In the genomic region with DNA sequence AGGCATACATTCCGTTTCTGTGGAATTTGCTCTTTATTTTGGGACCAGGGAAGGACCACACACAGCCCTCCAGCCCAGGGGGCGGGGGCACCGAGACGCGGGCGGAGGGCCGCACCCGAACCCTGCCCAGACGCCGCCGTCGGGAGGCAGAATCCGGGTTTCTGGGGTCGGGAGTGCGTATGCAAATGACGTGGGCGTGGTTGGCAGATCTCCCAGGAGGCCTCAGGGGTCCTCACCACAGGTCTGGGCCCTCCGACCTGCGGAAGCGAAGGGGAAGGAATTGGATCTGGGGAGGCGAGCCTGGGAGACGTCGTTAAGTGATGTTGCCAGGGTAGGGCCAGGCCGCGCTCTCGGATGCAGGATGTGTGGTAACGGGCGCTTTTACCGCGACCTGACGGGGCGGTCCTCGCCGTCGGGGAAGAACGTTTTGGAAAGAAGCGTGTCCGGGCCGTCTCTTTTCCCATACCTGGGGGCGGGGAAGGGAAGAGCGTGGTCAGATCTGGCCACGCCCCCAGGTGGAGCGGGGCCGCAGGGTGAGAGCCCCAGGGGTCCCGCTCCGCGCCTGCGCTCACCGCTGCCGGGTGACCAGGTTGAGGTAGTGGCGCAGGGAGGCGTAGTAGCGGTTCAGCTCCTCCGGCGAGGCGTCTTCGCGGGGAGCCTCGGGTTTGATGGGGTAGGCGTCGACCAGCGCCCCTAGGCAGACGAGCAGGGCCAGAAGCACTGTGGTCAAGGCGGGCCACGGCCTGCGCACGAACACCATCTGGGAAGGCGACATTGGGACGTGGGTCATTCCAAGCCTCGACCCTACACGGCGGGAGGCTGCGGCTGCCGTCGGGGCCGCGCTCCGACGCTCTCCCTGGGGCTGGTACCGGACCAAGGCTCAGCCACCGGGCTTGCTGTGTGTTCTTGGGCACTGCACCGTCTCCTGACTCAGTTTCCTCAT, we compare ENCODE assay signal across 11 cellular contexts. TPM values are rescaled to one million over a fixed set of nuclear protein-coding genes. Genes with fewer than 3 reads are reported as not detected.
DNase-seq lines count a peak whose midpoint lies in the region; ATAC-seq and TF ChIP-seq lines count a peak whose summit lies in the region.
"Had no signal": no experiment of that assay in that cellular context is flagged by ENCODE, and none has a peak within 500 bp of the region (broad histone marks: within the 10 kb centered on the region; RNA-seq: fewer than 3 reads in every experiment).

No MANE protein-coding gene starts in this region.

- peaks cover 48% of the 10 kb centered on the region for H3K27me3 Mint-ChIP-seq in activated CD4-positive, alpha-beta T cell treated with anti-CD3 and anti-CD28 coated beads, Interleukin-2, amount 10 ng/mL, durations not matched to agents 24 days and 14 days
- H3K27me3 Mint-ChIP-seq in T-helper 2 cell treated with Interferon-gamma antibody and Interleukin-4, amounts not matched to agents 5 μg/mL and 100 μg/mL, for 36 hours (ENCODE audit: low read depth), result peaks cover 58% of the 10 kb centered on the region
- peaks cover 74% of the 10 kb centered on the region for H3K27me3 Mint-ChIP-seq in progenitor cell of endocrine pancreas

- in situ Hi-C loops in ACHN (cut with HindIII; ENCODE audit: low pct_ligation_motif_present, low pct_unique_long_range_greater_than_20kb, low sequenced_read_pairs), result no loop called here

- no peaks in the 10 kb centered on the region for H3K9me3 Mint-ChIP-seq in activated CD4-positive, alpha-beta T cell treated with anti-CD3 and anti-CD28 coated beads, Interleukin-2, amount 10 ng/mL, durations not matched to agents 24 days and 14 days
- H3K9me3 Mint-ChIP-seq in T-helper 2 cell treated with Interferon-gamma antibody and Interleukin-4, amounts not matched to agents 5 μg/mL and 100 μg/mL, for 36 hours, result no peaks in the 10 kb centered on the region
- no peaks in the 10 kb centered on the region for H3K9me3 Mint-ChIP-seq in progenitor cell of endocrine pancreas (ENCODE audit: low read depth)

- peaks cover 2% of the 10 kb centered on the region for H3K4me1 Mint-ChIP-seq in activated CD4-positive, alpha-beta T cell treated with anti-CD3 and anti-CD28 coated beads, Interleukin-2, amount 10 ng/mL, durations not matched to agents 24 days and 14 days
- peaks cover 5% of the 10 kb centered on the region for H3K4me1 Mint-ChIP-seq in T-helper 2 cell treated with Interferon-gamma antibody and Interleukin-4, amounts not matched to agents 5 μg/mL and 100 μg/mL, for 36 hours (ENCODE audit: low read depth)
- H3K4me1 Mint-ChIP-seq in progenitor cell of endocrine pancreas (ENCODE audit: low read depth), result peaks cover 3% of the 10 kb centered on the region

- intact Hi-C loops in activated CD4-positive, alpha-beta T cell treated with anti-CD3 and anti-CD28 coated beads, Interleukin-2, amount 10 ng/mL, durations not matched to agents 24 days and 14 days (cut with micrococcal nuclease), result no loop called here

- no peaks in the 10 kb centered on the region for H3K36me3 Mint-ChIP-seq in activated CD4-positive, alpha-beta T cell treated with anti-CD3 and anti-CD28 coated beads, Interleukin-2, amount 10 ng/mL, durations not matched to agents 24 days and 14 days (ENCODE audit: low read depth)
- no peaks in the 10 kb centered on the region for H3K36me3 Mint-ChIP-seq in T-helper 2 cell treated with Interferon-gamma antibody and Interleukin-4, amounts not matched to agents 5 μg/mL and 100 μg/mL, for 36 hours (ENCODE audit: low read depth)
- no peaks in the 10 kb centered on the region for H3K36me3 Mint-ChIP-seq in progenitor cell of endocrine pancreas (ENCODE audit: insufficient read depth)

- no peak for DNase-seq in activated CD4-positive, alpha-beta T cell treated with anti-CD3 and anti-CD28 coated beads, Interleukin-2, amount 10 ng/mL, durations not matched to agents 24 days and 14 days
- no peak for DNase-seq in activated CD4-positive, alpha-beta T cell treated with anti-CD3 and anti-CD28 coated beads for 48 hours
- no peak for DNase-seq in T-helper 2 cell treated with Interferon-gamma antibody and Interleukin-4, amounts not matched to agents 5 μg/mL and 100 μg/mL, for 36 hours (ENCODE audit: low spot score)
- peak; percentile 75 for DNase-seq in iPS DF 19.7 (ENCODE audit: low read depth, low spot score)
- DNase-seq in progenitor cell of endocrine pancreas (ENCODE audit: low spot score, unreplicated experiment), result no peak
- DNase-seq in ACHN, result no peak
- DNase-seq in activated gamma-delta T cell treated with Interleukin-2 at 50 U/mL for 16 hours, result no peak
- DNase-seq: BE2C, foreskin keratinocyte had no signal

- no peak overlapping the region for H3K27ac Mint-ChIP-seq in activated CD4-positive, alpha-beta T cell treated with anti-CD3 and anti-CD28 coated beads, Interleukin-2, amount 10 ng/mL, durations not matched to agents 24 days and 14 days
- no peak overlapping the region for H3K27ac Mint-ChIP-seq in T-helper 2 cell treated with Interferon-gamma antibody and Interleukin-4, amounts not matched to agents 5 μg/mL and 100 μg/mL, for 36 hours
- peak overlapping the region; percentile 62 for H3K27ac Mint-ChIP-seq in progenitor cell of endocrine pancreas

- ATAC-seq in HG03139 (IDR thresholded peaks at IDR 0.05; ENCODE audit: unreplicated experiment), result no peak
- ATAC-seq: foreskin keratinocyte had no signal

- peak overlapping the region; percentile 14 for H3K4me3 Mint-ChIP-seq in activated CD4-positive, alpha-beta T cell treated with anti-CD3 and anti-CD28 coated beads, Interleukin-2, amount 10 ng/mL, durations not matched to agents 24 days and 14 days
- H3K4me3 Mint-ChIP-seq in T-helper 2 cell treated with Interferon-gamma antibody and Interleukin-4, amounts not matched to agents 5 μg/mL and 100 μg/mL, for 36 hours, result peak overlapping the region; percentile 30
- H3K4me3 Mint-ChIP-seq in progenitor cell of endocrine pancreas (ENCODE audit: low read depth), result peak overlapping the region; percentile 61

- no peak for TF ChIP-seq CTCF in progenitor cell of endocrine pancreas (IDR thresholded peaks at IDR 0.05; ENCODE audit: unreplicated experiment)

RNA-seq across cellular contexts. Expression of gene PYY, which starts 0.7 kb away (rescaled TPM):
- total RNA-seq in activated CD4-positive, alpha-beta T cell treated with anti-CD3 and anti-CD28 coated beads, Interleukin-2, amount 10 ng/mL, durations not matched to agents 24 days and 14 days, result 0.26 TPM in 1 of 2 replicates, not detected in the other
- 0.84 and 1.1 TPM in 2 replicates for total RNA-seq in progenitor cell of endocrine pancreas
- total RNA-seq: cardiac septum, foreskin keratinocyte had no signal

RNA-seq across cellular contexts. Expression of gene PPY, which starts 10.7 kb away (rescaled TPM):
- total RNA-seq in activated CD4-positive, alpha-beta T cell treated with anti-CD3 and anti-CD28 coated beads, Interleukin-2, amount 10 ng/mL, durations not matched to agents 24 days and 14 days, result not detected in 2 replicates
- total RNA-seq in progenitor cell of endocrine pancreas, result 0.78 TPM in 1 of 2 replicates, not detected in the other
- total RNA-seq: cardiac septum, foreskin keratinocyte had no signal

RNA-seq across cellular contexts. Expression of gene MPP2, which starts 45.7 kb away (rescaled TPM):
- total RNA-seq in activated CD4-positive, alpha-beta T cell treated with anti-CD3 and anti-CD28 coated beads, Interleukin-2, amount 10 ng/mL, durations not matched to agents 24 days and 14 days, result 0.83 and 1.3 TPM in 2 replicates
- 5.4 and 6.4 TPM in 2 replicates for total RNA-seq in progenitor cell of endocrine pancreas

RNA-seq across cellular contexts. Expression of gene NAGS, which starts 51.4 kb away (rescaled TPM):
- total RNA-seq in activated CD4-positive, alpha-beta T cell treated with anti-CD3 and anti-CD28 coated beads, Interleukin-2, amount 10 ng/mL, durations not matched to agents 24 days and 14 days, result 0.59 and 0.91 TPM in 2 replicates
- 0.69 and 0.89 TPM in 2 replicates for total RNA-seq in progenitor cell of endocrine pancreas
